Comparison of ENCODE assay signal across 8 cellular contexts in the genomic region with DNA sequence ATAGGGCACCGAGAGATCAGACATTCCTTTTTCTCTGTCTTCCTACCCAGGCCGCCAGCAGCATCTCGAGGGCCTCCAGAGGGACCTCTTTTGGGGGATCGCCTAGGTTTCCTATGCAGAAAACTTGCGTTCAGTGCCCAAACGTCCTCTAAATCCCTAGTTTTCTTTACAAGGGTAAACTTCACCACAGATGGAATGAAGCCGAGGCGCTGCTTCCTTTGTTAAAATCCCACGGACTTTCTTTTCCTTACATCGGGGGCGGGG. TPM values are rescaled to one million over a fixed set of nuclear protein-coding genes. Genes with fewer than 3 reads are reported as not detected.
DNase-seq lines count a peak whose midpoint lies in the region; ATAC-seq and TF ChIP-seq lines count a peak whose summit lies in the region.

No MANE protein-coding gene starts in this region.

- no peak for ATAC-seq in T-cell (replicated peaks in 1 of 4)
- ATAC-seq in foreskin keratinocyte, result no peak
- no peak for ATAC-seq in HG03108 (IDR thresholded peaks at IDR 0.05; ENCODE audit: unreplicated experiment)

- CTCF ChIA-PET in T-cell (lab: Charles Lee), result no interaction called here

- H3K36me3 ChIP-seq in HAP-1 (replicated peaks), result peaks cover 5% of the 10 kb centered on the region

- H3K27me3 ChIP-seq in HAP-1 (ENCODE audit: low read depth) (no peaks in the 10 kb centered on the region), foreskin keratinocyte (no peaks in the 10 kb centered on the region)

- peaks cover 3% of the 10 kb centered on the region; the same call in 1 of the 2 replicates for H3K9me3 ChIP-seq in HAP-1

- peaks cover 47 to 49% (median 48%) of the 10 kb centered on the region in 3 donors for H3K4me1 Mint-ChIP-seq in T-cell

- H3K27ac Mint-ChIP-seq in T-cell, result peak overlapping the region; percentile 85 to 89

- no peak for TF ChIP-seq CTCF in foreskin keratinocyte (conservative IDR thresholded peaks at IDR 0.05)

- no peaks in the 10 kb centered on the region for H3K9me3 Mint-ChIP-seq in T-cell

- in situ Hi-C loops in HAP-1 (cut with MboI; ENCODE audit: low sequenced_read_pairs), result no loop called here

- H3K4me3 ChIP-seq in HAP-1, result peak overlapping the region; percentile 70
- peak overlapping the region; percentile 80 for H3K4me3 ChIP-seq in skeletal muscle cell (ENCODE audit: low read depth, low read length)

- peak overlapping the region; percentile 80 to 90 (median 86) for H3K4me3 Mint-ChIP-seq in T-cell

- peak overlapping the region; percentile 99 for H3K27ac ChIP-seq in foreskin keratinocyte

- peaks cover 8% of the 10 kb centered on the region for H3K36me3 Mint-ChIP-seq in T-cell

- H3K4me1 ChIP-seq in HAP-1 (peaks cover 3% of the 10 kb centered on the region), foreskin keratinocyte (peaks cover 9% of the 10 kb centered on the region)

- H3K27me3 Mint-ChIP-seq in T-cell, result no peaks in the 10 kb centered on the region

- DNase-seq in HAP-1 (ENCODE audit: low spot score in 2 of 2), result no peak
- peak in 1 of 34 experiments; percentile 4 for DNase-seq in T-cell
- DNase-seq in foreskin keratinocyte, result no peak
- DNase-seq in skeletal muscle cell (ENCODE audit: low read depth), result no peak
- no peak for DNase-seq in H4 (ENCODE audit: low spot score)
- DNase-seq in islet precursor cell, result no peak
- no peak for DNase-seq in AG20443 (ENCODE audit: low spot score)

- POLR2A ChIA-PET in T-cell (lab: Charles Lee), result interaction anchor here in 1 of 2 donors (0.6 kb wide), 1 partner anchor 58 kb away, joined by 4 read pairs; no protein-coding TSS in a partner anchor

RNA-seq across cellular contexts. Expression of gene RHEB, which starts 1.0 kb away (rescaled TPM):
- total RNA-seq in T-cell, result 10 to 100 TPM; 35.8 to 46.0 (median 41.6) TPM
- 80.0 and 83.3 TPM in 2 replicates for total RNA-seq in foreskin keratinocyte
- polyA plus RNA-seq in foreskin keratinocyte, result 106 and 123 TPM in 2 replicates
- 144 and 209 TPM in 2 replicates for total RNA-seq in H4 (2014; rRNA removed; shearing (Covaris generic))
